In genomic region chr1:203871114-203871875, GRCh38 we compare ENCODE assay signal across 8 cellular contexts. TPM values are rescaled to one million over a fixed set of nuclear protein-coding genes. Genes with fewer than 3 reads are reported as not detected.
DNase-seq lines count a peak whose midpoint lies in the region; ATAC-seq, FAIRE-seq and TF ChIP-seq lines count a peak whose summit lies in the region.

No MANE protein-coding gene starts in this region.

- peak; percentile 78 for DNase-seq in AG10803 (ENCODE audit: low read depth)
- DNase-seq in NCI-H2107 (lab: John Stamatoyannopoulos, UW) = peak; percentile 29
- DNase-seq in WERI-Rb-1 = peak; percentile 83
- peak; percentile 41 to 72 for DNase-seq in frontal cortex (ENCODE audit: low spot score in 2 of 2)
- DNase-seq in omental fat pad (ENCODE audit: low spot score) = no peak

- H3K9me3 ChIP-seq in WERI-Rb-1 (ENCODE audit: severe bottlenecking) = no peaks in the 10 kb centered on the region

- TF ChIP-seq CTCF in AG10803 (conservative IDR thresholded peaks at IDR 0.05; ENCODE audit: low read length) (peak; percentile 100), GM12873 (IDR thresholded peaks at IDR 0.05; ENCODE audit: insufficient read depth, low read depth, low read length, missing control alignments) (peak; percentile 65), WERI-Rb-1 (IDR thresholded peaks at IDR 0.05; ENCODE audit: low read depth, low read length) (peak; percentile 98), omental fat pad (IDR thresholded peaks at IDR 0.05) (peak in 1 of 3 donors; percentile 82)

- peaks cover 72% of the 10 kb centered on the region for H3K36me3 ChIP-seq in WERI-Rb-1

- H3K27ac ChIP-seq in WERI-Rb-1 = peak overlapping the region; percentile 0

- ATAC-seq in omental fat pad (ENCODE audit: low FRiP score) (peak; percentile 78), HG02763 (IDR thresholded peaks at IDR 0.05; ENCODE audit: unreplicated experiment) (no peak), GM19452 (IDR thresholded peaks at IDR 0.05; ENCODE audit: unreplicated experiment) (no peak)

- no peak for FAIRE-seq in frontal cortex (lab: Jason Lieb, UNC)

- no peaks in the 10 kb centered on the region for H3K27me3 ChIP-seq in WERI-Rb-1 (ENCODE audit: insufficient read depth, low read depth, severe bottlenecking)

- H3K4me3 ChIP-seq in AG10803 (ENCODE audit: low read length) = no peak overlapping the region
- H3K4me3 ChIP-seq in WERI-Rb-1 (ENCODE audit: low read depth, low read length) = no peak overlapping the region

RNA-seq across cellular contexts. Expression of gene SNRPE, which starts 9.9 kb away (rescaled TPM):
- 61.1 TPM for total RNA-seq in frontal cortex
- total RNA-seq in omental fat pad = 10 to 100 TPM; 26.3 to 53.7 (median 42.5) TPM
